In genomic region chr9:126494264-126494663, GRCh38 we compare ENCODE assay signal across 27 cellular contexts.
"Had no signal": no experiment of that assay in that cellular context is flagged by ENCODE, and none has a peak within 500 bp of the region (broad histone marks: within the 10 kb centered on the region; RNA-seq: fewer than 3 reads in every experiment).

No MANE protein-coding gene starts in this region.

- H3K4me1 Mint-ChIP-seq: activated naive CD4-positive, alpha-beta T cell treated with anti-CD3 and anti-CD28 coated beads, Interleukin-2, amount 50 U/mL, for 24 hours had no signal

- H3K4me3 Mint-ChIP-seq: activated CD8-positive, alpha-beta memory T cell treated with anti-CD3 and anti-CD28 coated beads, Interleukin-2, amount 10 ng/mL, durations not matched to agents 7 days and 5 days; activated CD8-positive, alpha-beta T cell treated with anti-CD3 and anti-CD28 coated beads, Interleukin-2, amount 10 ng/mL, durations not matched to agents 7 days and 5 days; activated naive CD4-positive, alpha-beta T cell treated with anti-CD3 and anti-CD28 coated beads, Interleukin-2, amount 50 U/mL, for 24 hours; activated naive CD8-positive, alpha-beta T cell treated with anti-CD3 and anti-CD28 coated beads, Interleukin-2, amount 50 U/mL, for 24 hours; natural killer cell; neural progenitor cell; stimulated activated naive CD8-positive, alpha-beta T cell treated with anti-CD3 and anti-CD28 coated beads, Interleukin-15, Interleukin-2, amounts not matched to agents 100 ng/mL and 50 ng/mL, for 24 hours; T-helper 1 cell treated with Interleukin-12 subunit alpha and Interleukin-12 subunit beta and Interleukin-4 antibody, amounts not matched to agents 30 μg/mL and 1 μg/mL, for 36 hours; type B pancreatic cell had no signal

- H3K27ac Mint-ChIP-seq: activated CD8-positive, alpha-beta memory T cell treated with anti-CD3 and anti-CD28 coated beads, Interleukin-2, amount 10 ng/mL, durations not matched to agents 7 days and 5 days; activated CD8-positive, alpha-beta T cell treated with anti-CD3 and anti-CD28 coated beads, Interleukin-2, amount 10 ng/mL, durations not matched to agents 7 days and 5 days; activated naive CD4-positive, alpha-beta T cell treated with anti-CD3 and anti-CD28 coated beads, Interleukin-2, amount 50 U/mL, for 24 hours; activated naive CD8-positive, alpha-beta T cell treated with anti-CD3 and anti-CD28 coated beads, Interleukin-2, amount 50 U/mL, for 24 hours; activated T-helper 2 cell treated with anti-CD3 and anti-CD28 coated beads, Interferon-gamma antibody, Interleukin-2, Interleukin-4, amounts not matched to agents 10 μg/mL and 5 μg/mL and 100 μg/mL, durations not matched to agents 14 hours and 24 hours and 36 hours; natural killer cell; neural progenitor cell; stimulated activated naive CD8-positive, alpha-beta T cell treated with anti-CD3 and anti-CD28 coated beads, Interleukin-15, Interleukin-2, amounts not matched to agents 100 ng/mL and 50 ng/mL, for 24 hours; T-helper 1 cell treated with Interleukin-12 subunit alpha and Interleukin-12 subunit beta and Interleukin-4 antibody, amounts not matched to agents 30 μg/mL and 1 μg/mL, for 36 hours; type B pancreatic cell had no signal

- H3K9me3 Mint-ChIP-seq: activated naive CD4-positive, alpha-beta T cell treated with anti-CD3 and anti-CD28 coated beads, Interleukin-2, amount 50 U/mL, for 24 hours; activated naive CD8-positive, alpha-beta T cell treated with anti-CD3 and anti-CD28 coated beads, Interleukin-2, amount 50 U/mL, for 24 hours; activated T-helper 2 cell treated with anti-CD3 and anti-CD28 coated beads, Interferon-gamma antibody, Interleukin-2, Interleukin-4, amounts not matched to agents 10 μg/mL and 5 μg/mL and 100 μg/mL, durations not matched to agents 14 hours and 24 hours and 36 hours; natural killer cell; neural progenitor cell; stimulated activated naive CD8-positive, alpha-beta T cell treated with anti-CD3 and anti-CD28 coated beads, Interleukin-15, Interleukin-2, amounts not matched to agents 100 ng/mL and 50 ng/mL, for 24 hours; T-helper 1 cell treated with Interleukin-12 subunit alpha and Interleukin-12 subunit beta and Interleukin-4 antibody, amounts not matched to agents 30 μg/mL and 1 μg/mL, for 36 hours; type B pancreatic cell had no signal

- H3K27me3 Mint-ChIP-seq: activated CD8-positive, alpha-beta memory T cell treated with anti-CD3 and anti-CD28 coated beads, Interleukin-2, amount 10 ng/mL, durations not matched to agents 7 days and 5 days; stimulated activated naive CD8-positive, alpha-beta T cell treated with anti-CD3 and anti-CD28 coated beads, Interleukin-15, Interleukin-2, amounts not matched to agents 100 ng/mL and 50 ng/mL, for 24 hours had no signal

- H3K36me3 Mint-ChIP-seq: activated naive CD4-positive, alpha-beta T cell treated with anti-CD3 and anti-CD28 coated beads, Interleukin-2, amount 50 U/mL, for 24 hours; natural killer cell; neural progenitor cell; type B pancreatic cell had no signal

- ATAC-seq: activated CD8-positive, alpha-beta memory T cell treated with anti-CD3 and anti-CD28 coated beads, Interleukin-2, amount 10 ng/mL, durations not matched to agents 7 days and 5 days; activated CD8-positive, alpha-beta T cell treated with anti-CD3 and anti-CD28 coated beads, Interleukin-2, amount 10 ng/mL, durations not matched to agents 7 days and 5 days; activated naive CD8-positive, alpha-beta T cell treated with anti-CD3 and anti-CD28 coated beads, Interleukin-2, amount 50 U/mL, for 24 hours; gastroesophageal sphincter; left lung; lower lobe of right lung; natural killer cell; right lobe of liver had no signal

- DNase-seq: activated CD4-positive, CD25-positive, alpha-beta regulatory T cell treated with anti-CD3 and anti-CD28 coated beads, Interleukin-2, amount 50 U/mL, for 72 hours; activated CD8-positive, alpha-beta memory T cell treated with anti-CD3 and anti-CD28 coated beads, Interleukin-2, amount 10 ng/mL, durations not matched to agents 7 days and 5 days; activated CD8-positive, alpha-beta T cell treated with anti-CD3 and anti-CD28 coated beads, Interleukin-2, amount 10 ng/mL, durations not matched to agents 7 days and 5 days; activated naive CD8-positive, alpha-beta T cell treated with anti-CD3 and anti-CD28 coated beads, Interleukin-2, amount 50 U/mL, for 24 hours; activated T-cell treated with anti-CD3 and anti-CD28 coated beads, Interleukin-2, amount 50 U/mL, for 48 hours; amygdala; effector CD8-positive, alpha-beta T cell; erythroblast; kidney glomerular epithelial cell; left lung; mesenchymal stem cell; natural killer cell; occipital lobe; right lobe of liver; stimulated activated CD4-positive, alpha-beta T cell treated with anti-CD3 and anti-CD28 coated beads, Interleukin-12 subunit alpha, Interleukin-12 subunit beta, amount 100 ng/mL, for 4 hours; stimulated activated CD4-positive, alpha-beta T cell treated with anti-CD3 and anti-CD28 coated beads, Interleukin-4, amount 100 ng/mL, for 1 hour; T-helper 9 cell; uterus; WERI-Rb-1 had no signal
